ENCODE assay signal across 1 cellular context in the genomic region with DNA sequence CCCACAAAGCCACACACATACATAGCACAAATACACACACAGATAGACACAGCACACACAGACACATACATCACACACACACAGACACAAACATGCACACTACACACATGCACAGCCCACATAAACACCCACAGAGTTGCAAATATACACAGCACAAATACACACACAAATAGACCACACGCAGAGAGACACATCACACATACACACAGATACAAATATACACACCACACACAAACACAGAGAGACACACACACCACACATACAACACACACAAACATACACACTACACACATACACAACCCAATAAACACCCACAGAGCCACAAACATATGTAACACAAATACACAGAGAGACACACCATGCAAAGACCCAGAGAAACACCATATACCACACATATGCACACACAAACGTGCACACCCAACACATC.
TF ChIP-seq lines count a peak whose summit lies in the region.

No MANE protein-coding gene starts in this region.

TF ChIP-seq in IMR-90, 13 proteins besides CTCF, POLR2A, EP300 and RAD21:
- no peak for TF ChIP-seq RFX5 (IDR thresholded peaks at IDR 0.05; ENCODE audit: low read depth, low read length)
